ENCODE assay signal across 24 cellular contexts in genomic region chr9:133843250-133843649, GRCh38.
"Had no signal": no experiment of that assay in that cellular context is flagged by ENCODE, and none has a peak within 500 bp of the region (broad histone marks: within the 10 kb centered on the region; RNA-seq: fewer than 3 reads in every experiment).

No MANE protein-coding gene starts in this region.

- H3K4me1 ChIP-seq: breast epithelium had no signal

- H3K27ac Mint-ChIP-seq: activated naive CD8-positive, alpha-beta T cell; activated T-helper 2 cell treated with anti-CD3 and anti-CD28 coated beads, Interferon-gamma antibody, Interleukin-2, Interleukin-4, amounts not matched to agents 10 μg/mL and 5 μg/mL and 100 μg/mL, durations not matched to agents 14 hours and 24 hours and 36 hours; immature natural killer cell; natural killer cell had no signal

- ATAC-seq: activated T-cell treated with anti-CD3 and anti-CD28 coated beads, Interleukin-2, amount 50 U/mL, for 4 hours; left lobe of liver; natural killer cell; psoas muscle; right cardiac atrium; stimulated activated naive B cell treated with anti-CD40 and anti-IgM and Interleukin-4, amounts not matched to agents 10 μg/mL and 1 μg/mL and 100 μg/mL, for 72 hours had no signal

- H3K4me3 Mint-ChIP-seq: activated naive CD8-positive, alpha-beta T cell; activated T-cell treated with anti-CD3 and anti-CD28 coated beads, Interleukin-2, amount 50 U/mL, for 4 hours; immature natural killer cell; natural killer cell had no signal

- DNase-seq: activated CD4-positive, alpha-beta T cell treated with anti-CD3 and anti-CD28 coated beads, Interleukin-2, amount 50 U/mL, for 4 hours; activated CD8-positive, alpha-beta memory T cell treated with anti-CD3 and anti-CD28 coated beads for 24 hours; activated CD8-positive, alpha-beta memory T cell treated with anti-CD3 and anti-CD28 coated beads, Interleukin-2, amount 50 U/mL, for 4 hours; activated naive CD4-positive, alpha-beta T cell; activated T-cell treated with anti-CD3 and anti-CD28 coated beads, Interleukin-2, amount 50 U/mL, for 4 hours; adrenal gland; cerebellar nuclear complex; cortex of kidney; immature natural killer cell; natural killer cell; ovary; psoas muscle; stimulated activated CD4-positive, alpha-beta T cell treated with anti-CD3 and anti-CD28 coated beads, Interleukin-1b, Interleukin-23, amount 100 ng/mL, for 48 hours; stimulated activated naive B cell treated with anti-CD40 and anti-IgM and Interleukin-4, amounts not matched to agents 10 μg/mL and 1 μg/mL and 100 μg/mL, for 72 hours; T-helper 9 cell had no signal

- H3K27me3 Mint-ChIP-seq: activated naive CD8-positive, alpha-beta T cell; stimulated activated naive B cell treated with anti-CD40 and anti-IgM and Interleukin-4, amounts not matched to agents 10 μg/mL and 1 μg/mL and 100 μg/mL, for 72 hours had no signal

- H3K4me3 ChIP-seq: adrenal gland, breast epithelium, hepatocyte, lung, ovary, psoas muscle, transverse colon had no signal

- H3K9me3 Mint-ChIP-seq: activated T-cell treated with anti-CD3 and anti-CD28 coated beads, Interleukin-2, amount 50 U/mL, for 4 hours; activated T-helper 2 cell treated with anti-CD3 and anti-CD28 coated beads, Interferon-gamma antibody, Interleukin-2, Interleukin-4, amounts not matched to agents 10 μg/mL and 5 μg/mL and 100 μg/mL, durations not matched to agents 14 hours and 24 hours and 36 hours; immature natural killer cell; natural killer cell; stimulated activated naive B cell treated with anti-CD40 and anti-IgM and Interleukin-4, amounts not matched to agents 10 μg/mL and 1 μg/mL and 100 μg/mL, for 72 hours had no signal

- H3K27ac ChIP-seq: breast epithelium, hepatocyte, neutrophil, ovary, psoas muscle had no signal

- H3K36me3 ChIP-seq: adrenal gland, breast epithelium, neutrophil, ovary, transverse colon had no signal

- H3K36me3 Mint-ChIP-seq: activated naive CD8-positive, alpha-beta T cell; immature natural killer cell; natural killer cell had no signal

- H3K27me3 ChIP-seq: adrenal gland, breast epithelium, hepatocyte, ovary, transverse colon had no signal

- H3K9me3 ChIP-seq: adrenal gland, breast epithelium, neutrophil, ovary, psoas muscle, transverse colon had no signal
